Comparison of ENCODE assay signal across 8 cellular contexts in the genomic region with DNA sequence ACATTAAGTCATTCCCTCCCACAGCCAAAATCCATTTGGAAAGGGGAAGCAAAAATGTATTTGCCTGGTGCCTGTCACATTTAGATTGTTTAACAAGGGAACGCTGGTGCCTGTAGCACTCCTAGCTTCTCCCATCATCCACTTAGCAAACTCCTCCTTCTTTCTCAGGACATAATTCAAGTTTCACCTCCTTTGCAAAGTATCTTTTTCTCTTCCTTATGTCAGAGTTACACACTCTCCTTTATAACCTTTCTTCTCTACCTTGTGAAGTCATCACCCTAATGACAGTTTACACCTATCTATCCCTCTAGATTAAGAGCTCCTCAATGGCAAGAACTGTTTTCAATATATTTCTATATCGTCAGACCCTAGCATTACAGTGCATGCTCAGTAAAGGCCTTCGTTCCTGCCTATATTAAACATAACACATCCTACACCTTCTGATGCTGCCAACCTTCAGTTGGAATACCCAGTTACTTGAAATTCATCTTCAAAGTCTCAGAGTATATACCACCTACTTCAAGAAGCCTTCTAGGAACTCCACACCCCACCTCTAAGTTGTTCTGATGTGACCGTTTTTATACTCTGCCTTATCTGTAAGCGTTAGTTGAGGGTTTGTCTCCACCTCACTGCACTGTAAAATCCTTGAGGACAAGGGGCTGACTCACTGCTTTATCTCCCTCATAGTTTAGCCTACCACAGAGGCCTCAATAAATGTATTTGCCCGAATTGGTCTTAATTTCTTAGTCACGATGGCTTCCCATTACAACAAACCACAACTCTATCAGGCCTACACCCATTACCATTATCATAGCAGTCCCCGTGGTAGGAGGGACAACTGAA. TPM values are rescaled to one million over a fixed set of nuclear protein-coding genes. Genes with fewer than 3 reads are reported as not detected.
DNase-seq lines count a peak whose midpoint lies in the region; ATAC-seq and TF ChIP-seq lines count a peak whose summit lies in the region.

No MANE protein-coding gene starts in this region.

- peaks cover 3% of the 10 kb centered on the region for H3K36me3 Mint-ChIP-seq in T-helper 1 cell treated with Interleukin-12 subunit alpha and Interleukin-12 subunit beta and Interleukin-4 antibody, amounts not matched to agents 30 μg/mL and 1 μg/mL, for 36 hours (ENCODE audit: low read depth)
- peaks cover 13% of the 10 kb centered on the region for H3K36me3 Mint-ChIP-seq in activated B cell treated with CpG ODN at 0.5 μM for 24 hours (ENCODE audit: low read depth)
- H3K36me3 Mint-ChIP-seq in stimulated activated memory B cell treated with anti-CD40 and anti-IgM and Interleukin-4, amounts not matched to agents 10 μg/mL and 1 μg/mL and 100 μg/mL, for 72 hours = peaks cover 7% of the 10 kb centered on the region

- no peak for TF ChIP-seq CTCF in activated B cell treated with CpG ODN at 0.5 μM for 24 hours (IDR thresholded peaks at IDR 0.05)

- ATAC-seq in activated B cell treated with CpG ODN at 0.5 μM for 24 hours (ENCODE audit: low read depth) (no peak), HG02884 (IDR thresholded peaks at IDR 0.05; ENCODE audit: unreplicated experiment) (no peak)
- no peak for ATAC-seq in stimulated activated memory B cell treated with anti-CD40 and anti-IgM and Interleukin-4, amounts not matched to agents 10 μg/mL and 1 μg/mL and 100 μg/mL, for 72 hours

- peaks cover 41% of the 10 kb centered on the region for H3K4me1 Mint-ChIP-seq in T-helper 1 cell treated with Interleukin-12 subunit alpha and Interleukin-12 subunit beta and Interleukin-4 antibody, amounts not matched to agents 30 μg/mL and 1 μg/mL, for 36 hours (ENCODE audit: low read depth)
- peaks cover 48% of the 10 kb centered on the region for H3K4me1 Mint-ChIP-seq in activated B cell treated with CpG ODN at 0.5 μM for 24 hours
- peaks cover 48% of the 10 kb centered on the region for H3K4me1 Mint-ChIP-seq in stimulated activated memory B cell treated with anti-CD40 and anti-IgM and Interleukin-4, amounts not matched to agents 10 μg/mL and 1 μg/mL and 100 μg/mL, for 72 hours

- intact Hi-C loops in activated B cell treated with CpG ODN at 0.5 μM for 24 hours (cut with micrococcal nuclease) = loop anchor here (1.0 to 5.0 kb wide), 9 partner anchors 15 to 358 kb away; a partner anchor contains a TSS

- H3K4me3 Mint-ChIP-seq in T-helper 1 cell treated with Interleukin-12 subunit alpha and Interleukin-12 subunit beta and Interleukin-4 antibody, amounts not matched to agents 30 μg/mL and 1 μg/mL, for 36 hours = peak overlapping the region; percentile 52
- peak overlapping the region; percentile 76 for H3K4me3 Mint-ChIP-seq in activated B cell treated with CpG ODN at 0.5 μM for 24 hours
- peak overlapping the region; percentile 8 for H3K4me3 Mint-ChIP-seq in stimulated activated memory B cell treated with anti-CD40 and anti-IgM and Interleukin-4, amounts not matched to agents 10 μg/mL and 1 μg/mL and 100 μg/mL, for 72 hours

- no peaks in the 10 kb centered on the region for H3K9me3 Mint-ChIP-seq in T-helper 1 cell treated with Interleukin-12 subunit alpha and Interleukin-12 subunit beta and Interleukin-4 antibody, amounts not matched to agents 30 μg/mL and 1 μg/mL, for 36 hours
- no peaks in the 10 kb centered on the region for H3K9me3 Mint-ChIP-seq in activated B cell treated with CpG ODN at 0.5 μM for 24 hours
- H3K9me3 Mint-ChIP-seq in stimulated activated memory B cell treated with anti-CD40 and anti-IgM and Interleukin-4, amounts not matched to agents 10 μg/mL and 1 μg/mL and 100 μg/mL, for 72 hours = no peaks in the 10 kb centered on the region

- POLR2A ChIA-PET in activated B cell treated with CpG ODN at 0.5 μM for 24 hours (lab: Charles Lee) = interaction anchor here (0.6 to 5.2 kb wide), 11 partner anchors 10 to 210 kb away, joined by 3 to 88 read pairs (median 9); no protein-coding TSS in a partner anchor

- DNase-seq in T-helper 1 cell (no peak), activated B cell treated with CpG ODN at 0.5 μM for 24 hours (no peak), globus pallidus (ENCODE audit: low spot score) (peak; percentile 14), activated gamma-delta T cell (lab: John Stamatoyannopoulos, UW) (no peak), SKM-1 (lab: John Stamatoyannopoulos, UW; ENCODE audit: unreplicated experiment) (no peak)

- H3K27me3 Mint-ChIP-seq in T-helper 1 cell treated with Interleukin-12 subunit alpha and Interleukin-12 subunit beta and Interleukin-4 antibody, amounts not matched to agents 30 μg/mL and 1 μg/mL, for 36 hours (ENCODE audit: low read depth) = no peaks in the 10 kb centered on the region
- H3K27me3 Mint-ChIP-seq in activated B cell treated with CpG ODN at 0.5 μM for 24 hours = no peaks in the 10 kb centered on the region
- no peaks in the 10 kb centered on the region for H3K27me3 Mint-ChIP-seq in stimulated activated memory B cell treated with anti-CD40 and anti-IgM and Interleukin-4, amounts not matched to agents 10 μg/mL and 1 μg/mL and 100 μg/mL, for 72 hours

- CTCF ChIA-PET in activated B cell treated with CpG ODN at 0.5 μM for 24 hours (lab: Charles Lee) = interaction anchor here (1.0 to 1.3 kb wide), 2 partner anchors 15 to 249 kb away, joined by 3 read pairs; no protein-coding TSS in a partner anchor

- H3K27ac Mint-ChIP-seq in T-helper 1 cell treated with Interleukin-12 subunit alpha and Interleukin-12 subunit beta and Interleukin-4 antibody, amounts not matched to agents 30 μg/mL and 1 μg/mL, for 36 hours = peak overlapping the region; percentile 46
- peak overlapping the region; percentile 70 for H3K27ac Mint-ChIP-seq in activated B cell treated with CpG ODN at 0.5 μM for 24 hours
- H3K27ac Mint-ChIP-seq in stimulated activated memory B cell treated with anti-CD40 and anti-IgM and Interleukin-4, amounts not matched to agents 10 μg/mL and 1 μg/mL and 100 μg/mL, for 72 hours = peak overlapping the region; percentile 94

RNA-seq across cellular contexts. Expression of a gene that starts 1.0 kb away (rescaled TPM):
- total RNA-seq in activated B cell treated with CpG ODN at 0.5 μM for 24 hours = 150 and 151 TPM in 2 replicates

Comparison
In these comparisons a context has a peak if more than half of its experiments do, and no peak if none do; other contexts are left out.
1. H3K4me3 Mint-ChIP-seq: peak in every context shown above with its lines; median percentile 76 in activated B cell treated with CpG ODN at 0.5 μM for 24 hours; 52 in T-helper 1 cell treated with Interleukin-12 subunit alpha and Interleukin-12 subunit beta and Interleukin-4 antibody, amounts not matched to agents 30 μg/mL and 1 μg/mL, for 36 hours; 8 in stimulated activated memory B cell treated with anti-CD40 and anti-IgM and Interleukin-4, amounts not matched to agents 10 μg/mL and 1 μg/mL and 100 μg/mL, for 72 hours.